ENCODE assay signal across 19 cellular contexts in the genomic region with DNA sequence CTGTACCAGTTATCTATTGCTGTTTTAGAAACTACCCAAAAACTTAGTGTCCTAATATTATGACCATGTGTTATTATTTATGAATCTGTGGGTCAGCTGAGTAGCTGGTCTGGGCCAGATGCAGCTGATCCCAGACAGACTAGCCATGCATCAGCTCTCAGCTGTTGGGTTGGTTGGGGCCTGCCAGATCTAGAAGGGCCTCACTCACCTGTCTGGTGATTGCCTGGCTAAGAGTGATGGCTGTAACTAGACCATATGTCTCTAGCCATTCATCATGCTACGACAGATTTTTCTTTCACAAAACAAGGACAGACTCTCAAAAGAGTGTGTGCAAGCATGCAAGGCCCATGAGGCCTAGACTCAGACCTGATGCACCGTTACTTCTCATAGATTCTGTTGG.
"Had no signal": no experiment of that assay in that cellular context is flagged by ENCODE, and none has a peak within 500 bp of the region (broad histone marks: within the 10 kb centered on the region; RNA-seq: fewer than 3 reads in every experiment).

No MANE protein-coding gene starts in this region.

- H3K27ac Mint-ChIP-seq: mesothelial cell of epicardium; naive thymus-derived CD8-positive, alpha-beta T cell; progenitor cell of endocrine pancreas; stimulated activated naive B cell treated with anti-CD40 and anti-IgM and Interleukin-4, amounts not matched to agents 10 μg/mL and 1 μg/mL and 100 μg/mL, for 72 hours had no signal

- H3K9me3 Mint-ChIP-seq: mesothelial cell of epicardium had no signal

- DNase-seq: heart right ventricle; islet precursor cell; left ventricle myocardium inferior; mesendoderm; naive thymus-derived CD8-positive, alpha-beta T cell; ovary; right lobe of liver; small intestine; spleen; stimulated activated CD4-positive, alpha-beta T cell treated with anti-CD3 and anti-CD28 coated beads, Interleukin-2, amount 100 ng/mL, for 48 hours; stimulated activated CD4-positive, alpha-beta T cell treated with anti-CD3 and anti-CD28 coated beads, Interleukin-4, amount 100 ng/mL, for 4 hours; stimulated activated CD8-positive, alpha-beta memory T cell treated with anti-CD3 and anti-CD28 coated beads, Interleukin-4, amount 100 ng/mL, for 48 hours; stimulated activated naive B cell treated with anti-CD40 and anti-IgM and Interleukin-4, amounts not matched to agents 10 μg/mL and 1 μg/mL and 100 μg/mL, for 72 hours; stimulated activated naive CD8-positive, alpha-beta T cell treated with anti-CD3 and anti-CD28 coated beads, Interleukin-15, Interleukin-2, amounts not matched to agents 100 U/mL and 50 U/mL, for 24 hours; tibial artery; trophoblast cell; upper lobe of right lung had no signal

- H3K4me1 Mint-ChIP-seq: mesothelial cell of epicardium; naive thymus-derived CD8-positive, alpha-beta T cell; stimulated activated naive B cell treated with anti-CD40 and anti-IgM and Interleukin-4, amounts not matched to agents 10 μg/mL and 1 μg/mL and 100 μg/mL, for 72 hours had no signal

- H3K4me3 Mint-ChIP-seq: mesothelial cell of epicardium; naive thymus-derived CD8-positive, alpha-beta T cell; stimulated activated naive B cell treated with anti-CD40 and anti-IgM and Interleukin-4, amounts not matched to agents 10 μg/mL and 1 μg/mL and 100 μg/mL, for 72 hours had no signal

- ATAC-seq: heart right ventricle; naive thymus-derived CD8-positive, alpha-beta T cell; right lobe of liver; stimulated activated naive B cell treated with anti-CD40 and anti-IgM and Interleukin-4, amounts not matched to agents 10 μg/mL and 1 μg/mL and 100 μg/mL, for 72 hours; stimulated activated naive CD8-positive, alpha-beta T cell treated with anti-CD3 and anti-CD28 coated beads, Interleukin-15, Interleukin-2, amounts not matched to agents 100 U/mL and 50 U/mL, for 24 hours; upper lobe of right lung had no signal

- H3K36me3 Mint-ChIP-seq: mesothelial cell of epicardium; naive thymus-derived CD8-positive, alpha-beta T cell; stimulated activated naive B cell treated with anti-CD40 and anti-IgM and Interleukin-4, amounts not matched to agents 10 μg/mL and 1 μg/mL and 100 μg/mL, for 72 hours had no signal

- H3K27me3 Mint-ChIP-seq: naive thymus-derived CD8-positive, alpha-beta T cell; progenitor cell of endocrine pancreas; stimulated activated naive B cell treated with anti-CD40 and anti-IgM and Interleukin-4, amounts not matched to agents 10 μg/mL and 1 μg/mL and 100 μg/mL, for 72 hours had no signal
